19 cellular contexts compared by ENCODE assay signal in genomic region chr14:104704252-104704651, GRCh38.
"Had no signal": no experiment of that assay in that cellular context is flagged by ENCODE, and none has a peak within 500 bp of the region (broad histone marks: within the 10 kb centered on the region; RNA-seq: fewer than 3 reads in every experiment).

No MANE protein-coding gene starts in this region.

- H3K4me3 ChIP-seq: SJCRH30 had no signal

- H3K9me3 ChIP-seq: SJCRH30 had no signal

- ATAC-seq: Panc1, Right ventricle myocardium inferior, SK-N-SH treated with all-trans-retinoic acid at 6 μM for 48 hours had no signal

- H3K27ac ChIP-seq: HL-60, SJCRH30 had no signal

- DNase-seq: Karpas-422, KG1, MM.1S, NCI-H1092 treated with DMSO at 0.1 percent for 48 hours, NCI-H1436, NCI-H187, NCI-H2029, NCI-H2081 treated with DMSO at 0.1 percent for 48 hours, NCI-H2171, NCI-H226, NCI-H446, NCI-H510A treated with DMSO at 0.1 percent for 48 hours, NCI-H774, SHP77 treated with DMSO at 0.1 percent for 48 hours, SJCRH30 had no signal

- H3K27me3 ChIP-seq: SJCRH30 had no signal
